Comparison of ENCODE assay signal across 21 cellular contexts in the genomic region with DNA sequence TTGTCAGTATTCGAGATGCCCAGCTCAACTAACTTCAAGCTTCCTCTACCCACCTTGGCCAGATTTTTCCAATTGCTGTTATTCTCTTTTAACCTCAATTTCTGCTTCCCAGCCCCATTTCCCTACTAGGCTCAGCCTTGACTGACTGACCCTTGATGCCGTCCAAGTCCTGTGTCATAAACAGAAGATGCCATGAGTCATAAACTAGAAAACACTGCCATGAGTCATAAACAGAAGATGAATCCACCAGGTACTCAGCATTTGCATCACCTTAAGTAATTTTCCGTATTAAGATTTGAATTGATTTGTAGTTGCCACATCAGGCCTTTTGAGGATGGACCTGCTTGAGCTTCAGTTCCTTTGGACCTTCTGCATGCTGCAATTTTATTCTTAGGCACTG.
DNase-seq lines count a peak whose midpoint lies in the region; FAIRE-seq and TF ChIP-seq lines count a peak whose summit lies in the region.
"Had no signal": no experiment of that assay in that cellular context is flagged by ENCODE, and none has a peak within 500 bp of the region (broad histone marks: within the 10 kb centered on the region; RNA-seq: fewer than 3 reads in every experiment).

No MANE protein-coding gene starts in this region.

- H3K4me1 ChIP-seq in osteoblast (ENCODE audit: insufficient read depth, low read length): no peaks in the 10 kb centered on the region
- H3K4me1 ChIP-seq: BE2C had no signal

- H3K9me3 Mint-ChIP-seq in activated CD4-positive, alpha-beta memory T cell treated with anti-CD3 and anti-CD28 coated beads, Interleukin-2, amount 10 ng/mL, durations not matched to agents 7 days and 5 days: peaks cover 5% of the 10 kb centered on the region

- H3K4me3 ChIP-seq in bronchial epithelial cell (ENCODE audit: low read depth, low read length) (no peak overlapping the region), osteoblast (ENCODE audit: insufficient read depth, low read length) (no peak overlapping the region)
- H3K4me3 ChIP-seq: K562, PC-9 had no signal

- H2AFZ ChIP-seq in osteoblast (ENCODE audit: low read length): no peak overlapping the region
- H2AFZ ChIP-seq: PC-9 had no signal

- H3K9me3 ChIP-seq in osteoblast (ENCODE audit: low read depth, low read length): no peaks in the 10 kb centered on the region
- H3K9me3 ChIP-seq: BE2C had no signal

- TF ChIP-seq CTCF in bronchial epithelial cell (IDR thresholded peaks at IDR 0.05; ENCODE audit: insufficient read depth, low read length, severe bottlenecking) (no peak), osteoblast (IDR thresholded peaks at IDR 0.05; ENCODE audit: extremely low read depth, low read depth, low read length) (no peak)

- H3K27ac ChIP-seq in osteoblast (ENCODE audit: low read depth, low read length): no peak overlapping the region
- H3K27ac ChIP-seq: PC-9 had no signal

- no peaks in the 10 kb centered on the region for H3K36me3 Mint-ChIP-seq in activated CD4-positive, alpha-beta memory T cell treated with anti-CD3 and anti-CD28 coated beads, Interleukin-2, amount 10 ng/mL, durations not matched to agents 7 days and 5 days (ENCODE audit: low read depth)
- H3K36me3 Mint-ChIP-seq: CD4-positive, alpha-beta memory T cell; T-cell had no signal

- no peak overlapping the region for H3K4me3 Mint-ChIP-seq in activated CD4-positive, alpha-beta memory T cell treated with anti-CD3 and anti-CD28 coated beads, Interleukin-2, amount 10 ng/mL, durations not matched to agents 7 days and 5 days
- H3K4me3 Mint-ChIP-seq: CD4-positive, alpha-beta memory T cell; T-cell had no signal

- CTCF ChIA-PET in activated CD4-positive, alpha-beta memory T cell treated with anti-CD3 and anti-CD28 coated beads, Interleukin-2, amount 10 ng/mL, durations not matched to agents 7 days and 5 days (lab: Charles Lee): no interaction called here

- H3K79me2 ChIP-seq in osteoblast (ENCODE audit: insufficient read depth, low read length): no peaks in the 10 kb centered on the region

- H3K4me2 ChIP-seq in osteoblast (ENCODE audit: insufficient read depth, low read length): no peak overlapping the region
- H3K4me2 ChIP-seq: PC-9 had no signal

- no peaks in the 10 kb centered on the region for H4K20me1 ChIP-seq in osteoblast (ENCODE audit: insufficient read depth, low read length)

- H3K27me3 ChIP-seq in bronchial epithelial cell (ENCODE audit: control insufficient read depth, insufficient read depth, low read length) (no peaks in the 10 kb centered on the region), osteoblast (ENCODE audit: insufficient read depth, low read length) (no peaks in the 10 kb centered on the region)
- H3K27me3 ChIP-seq: BE2C had no signal

- H3K4me1 Mint-ChIP-seq in activated CD4-positive, alpha-beta memory T cell treated with anti-CD3 and anti-CD28 coated beads, Interleukin-2, amount 10 ng/mL, durations not matched to agents 7 days and 5 days: no peaks in the 10 kb centered on the region
- H3K4me1 Mint-ChIP-seq: CD4-positive, alpha-beta memory T cell; T-cell had no signal

- no peak overlapping the region for H3K27ac Mint-ChIP-seq in activated CD4-positive, alpha-beta memory T cell treated with anti-CD3 and anti-CD28 coated beads, Interleukin-2, amount 10 ng/mL, durations not matched to agents 7 days and 5 days
- H3K27ac Mint-ChIP-seq: CD4-positive, alpha-beta memory T cell; T-cell had no signal

- POLR2A ChIA-PET in activated CD4-positive, alpha-beta memory T cell treated with anti-CD3 and anti-CD28 coated beads, Interleukin-2, amount 10 ng/mL, durations not matched to agents 7 days and 5 days (lab: Charles Lee): no interaction called here

- FAIRE-seq in bronchial epithelial cell (lab: Jason Lieb, UNC): peak; percentile 7
- FAIRE-seq: GM12891, H1, K562 had no signal

- DNase-seq in DMS53 treated with DMSO at 0.1 percent for 48 hours (lab: John Stamatoyannopoulos, UW; ENCODE audit: unreplicated experiment): peak; percentile 28
- peak; percentile 17 for DNase-seq in HT1080 (ENCODE audit: low read depth)
- peak; percentile 88 for DNase-seq in bronchial epithelial cell (ENCODE audit: low read depth)
- DNase-seq in osteoblast (ENCODE audit: insufficient read length, low spot score, missing footprints): peak; percentile 56
- DNase-seq in activated CD4-positive, alpha-beta memory T cell treated with anti-CD3 and anti-CD28 coated beads, Interleukin-2, amount 10 ng/mL, durations not matched to agents 7 days and 5 days: no peak
- DNase-seq in NCI-H2081 (lab: John Stamatoyannopoulos, UW): no peak
- DNase-seq in cortex of kidney (lab: John Stamatoyannopoulos, UW): no peak
- no peak for DNase-seq in stimulated activated CD4-positive, alpha-beta T cell treated with anti-CD3 and anti-CD28 coated beads, Interleukin-4, amount 100 ng/mL, for 4 hours
- DNase-seq: BE2C; Calu3; CD4-positive, alpha-beta memory T cell; GF-D8; NCI-H1436 treated with DMSO at 0.1 percent for 48 hours; NCI-H2081 treated with DMSO at 0.1 percent for 48 hours; NCI-H510A treated with DMSO at 0.1 percent for 48 hours; NCI-H82; PC-9; T-cell had no signal

- no peaks in the 10 kb centered on the region for H3K27me3 Mint-ChIP-seq in activated CD4-positive, alpha-beta memory T cell treated with anti-CD3 and anti-CD28 coated beads, Interleukin-2, amount 10 ng/mL, durations not matched to agents 7 days and 5 days
- H3K27me3 Mint-ChIP-seq: CD4-positive, alpha-beta memory T cell; T-cell had no signal

- H3K36me3 ChIP-seq in bronchial epithelial cell (ENCODE audit: control insufficient read depth, insufficient read depth, low read length): no peaks in the 10 kb centered on the region
- no peaks in the 10 kb centered on the region for H3K36me3 ChIP-seq in osteoblast (ENCODE audit: insufficient read depth, low read length)
- H3K36me3 ChIP-seq: BE2C had no signal

Comparison
In these comparisons a context has a peak if more than half of its experiments do, and no peak if none do; other contexts are left out.
1. DNase-seq: peak in DMS53 treated with DMSO at 0.1 percent for 48 hours (single experiment), HT1080 (single experiment), bronchial epithelial cell (single experiment) and osteoblast (single experiment); none in activated CD4-positive, alpha-beta memory T cell treated with anti-CD3 and anti-CD28 coated beads, Interleukin-2, amount 10 ng/mL, durations not matched to agents 7 days and 5 days (single experiment), NCI-H2081 (0 of 2), cortex of kidney (single experiment) and stimulated activated CD4-positive, alpha-beta T cell treated with anti-CD3 and anti-CD28 coated beads, Interleukin-4, amount 100 ng/mL, for 4 hours (0 of 2).